In the genomic region with DNA sequence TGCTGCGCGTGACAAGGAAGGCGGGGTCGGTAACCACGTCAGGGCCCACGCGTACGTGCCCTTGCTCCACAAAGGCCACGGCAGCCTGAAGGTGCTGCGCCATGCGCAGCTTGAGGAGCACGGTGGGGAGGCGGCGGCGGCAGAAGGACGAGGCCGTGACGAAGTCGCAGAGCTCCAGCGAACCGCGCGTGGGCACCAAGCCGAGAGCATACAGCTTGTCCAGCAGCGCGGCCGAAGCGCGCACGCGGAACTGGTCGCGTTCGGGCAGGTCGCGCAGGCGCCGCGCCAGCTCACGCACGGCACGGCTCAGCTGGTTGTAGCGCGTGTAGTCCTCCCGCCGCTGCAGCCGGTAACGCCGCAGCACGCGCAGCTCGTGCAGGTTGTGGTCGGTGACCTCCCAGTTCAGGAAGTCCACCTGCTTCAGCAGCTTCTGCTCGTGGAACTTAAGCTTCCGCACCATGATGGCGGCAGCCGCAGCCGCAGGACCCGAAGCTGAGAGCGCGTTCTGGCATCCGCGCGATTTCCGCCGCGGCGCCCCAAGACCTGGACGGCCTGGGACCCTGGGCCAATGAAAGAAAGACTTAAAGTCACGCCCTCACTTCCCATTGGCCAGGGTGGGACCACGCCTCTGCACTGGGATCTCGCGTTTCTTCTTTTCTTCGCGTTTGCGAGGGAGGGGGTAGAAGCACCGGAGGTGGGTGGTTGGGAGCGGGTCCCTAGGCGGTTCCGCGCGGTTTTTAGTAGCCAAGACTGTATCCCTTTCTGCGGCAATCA, we compare ENCODE assay signal across 8 cellular contexts. TPM values are rescaled to one million over a fixed set of nuclear protein-coding genes. Genes with fewer than 3 reads are reported as not detected.
DNase-seq lines count a peak whose midpoint lies in the region; ATAC-seq and TF ChIP-seq lines count a peak whose summit lies in the region.

A gene with protein sequence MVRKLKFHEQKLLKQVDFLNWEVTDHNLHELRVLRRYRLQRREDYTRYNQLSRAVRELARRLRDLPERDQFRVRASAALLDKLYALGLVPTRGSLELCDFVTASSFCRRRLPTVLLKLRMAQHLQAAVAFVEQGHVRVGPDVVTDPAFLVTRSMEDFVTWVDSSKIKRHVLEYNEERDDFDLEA (minus strand): TSS at position 516 of the 774 bp plus-strand sequence. CDS start 56 bp downstream, at position 460.

- H3K4me3 ChIP-seq in NB4 (ENCODE audit: low read depth, low read length) (peak within 1 kb of the TSS; percentile 84), SK-N-MC (peak within 1 kb of the TSS; percentile 91), gastroesophageal sphincter (peak within 1 kb of the TSS; percentile 64 to 78)

- TF ChIP-seq CTCF in HFFc6 (IDR thresholded peaks at IDR 0.05) (no peak; the same call in 1 of the 2 replicates), NB4 (IDR thresholded peaks at IDR 0.05; ENCODE audit: low read depth, low read length) (no peak), gastroesophageal sphincter (IDR thresholded peaks at IDR 0.05) (no peak)

- H3K9me3 ChIP-seq in SK-N-MC (ENCODE audit: low read depth, low read length) (no peaks in the 10 kb centered on the region), gastroesophageal sphincter (no peaks in the 10 kb centered on the region)

- no peak for TF ChIP-seq EP300 in gastroesophageal sphincter (IDR thresholded peaks at IDR 0.05)

- peaks cover 2% of the 10 kb centered on the region; the same call in 1 of the 2 replicates for H3K27me3 Mint-ChIP-seq in HFFc6 (ENCODE audit: insufficient read depth)
- peaks cover 12% of the 10 kb centered on the region for H3K27me3 Mint-ChIP-seq in activated naive CD4-positive, alpha-beta T cell treated with anti-CD3 and anti-CD28 coated beads, Interleukin-2, amount 10 ng/mL, durations not matched to agents 7 days and 5 days

- H3K36me3 ChIP-seq in SK-N-MC (ENCODE audit: insufficient read depth, low read length), result peaks cover 4% of the 10 kb centered on the region; the same call in 1 of the 2 replicates
- peaks cover 0 to 6% of the 10 kb centered on the region in 2 donors for H3K36me3 ChIP-seq in gastroesophageal sphincter

- H3K27ac Mint-ChIP-seq in HFFc6, result peak within 1 kb of the TSS; percentile 93
- H3K27ac Mint-ChIP-seq in activated naive CD4-positive, alpha-beta T cell treated with anti-CD3 and anti-CD28 coated beads, Interleukin-2, amount 10 ng/mL, durations not matched to agents 7 days and 5 days, result peak within 1 kb of the TSS; percentile 96

- WGBS in gastroesophageal sphincter (ENCODE audit: low coverage in 1 of 2), 2 donors, result 0% methylated on average over 6 of the region's 83 CpGs; no CpG with 5 or more reads in 1 of the 2 donors

- peak; percentile 97 for ATAC-seq in gastroesophageal sphincter

- H3K27ac ChIP-seq in SK-N-MC (peak within 1 kb of the TSS; percentile 81), gastroesophageal sphincter (peak within 1 kb of the TSS; percentile 85 to 94 (median 91))

- peaks cover 7% of the 10 kb centered on the region for H3K36me3 Mint-ChIP-seq in HFFc6 (ENCODE audit: low read depth)
- peaks cover 25% of the 10 kb centered on the region for H3K36me3 Mint-ChIP-seq in activated naive CD4-positive, alpha-beta T cell treated with anti-CD3 and anti-CD28 coated beads, Interleukin-2, amount 10 ng/mL, durations not matched to agents 7 days and 5 days

- peak; percentile 88 for DNase-seq in GM04503 (ENCODE audit: low read depth)
- peak; percentile 94 for DNase-seq in HFFc6
- DNase-seq in NB4 (ENCODE audit: low read depth), result peak; percentile 100
- peak; percentile 90 for DNase-seq in SK-N-MC (ENCODE audit: low read depth, low spot score)
- peak; percentile 97 for DNase-seq in activated naive CD4-positive, alpha-beta T cell treated with anti-CD3 and anti-CD28 coated beads, Interleukin-2, amount 10 ng/mL, durations not matched to agents 7 days and 5 days
- DNase-seq in non-pigmented ciliary epithelial cell (ENCODE audit: low read depth), result peak; percentile 83
- peak; percentile 99 for DNase-seq in superior temporal gyrus (ENCODE audit: extremely low spot score)

- peaks cover 60% of the 10 kb centered on the region for H3K4me1 Mint-ChIP-seq in HFFc6 (ENCODE audit: low read depth)
- H3K4me1 Mint-ChIP-seq in activated naive CD4-positive, alpha-beta T cell treated with anti-CD3 and anti-CD28 coated beads, Interleukin-2, amount 10 ng/mL, durations not matched to agents 7 days and 5 days, result peaks cover 46% of the 10 kb centered on the region

- H3K4me1 ChIP-seq in gastroesophageal sphincter, result peaks cover 2 to 45% (median 16%) of the 10 kb centered on the region in 3 donors

- TF ChIP-seq POLR2A in NB4 (IDR thresholded peaks at IDR 0.05; ENCODE audit: extremely low read depth, insufficient read length) (peak; percentile 99), gastroesophageal sphincter (IDR thresholded peaks at IDR 0.05) (peak; percentile 90 to 92)

- H3K27me3 ChIP-seq in gastroesophageal sphincter, result no peaks in the 10 kb centered on the region

- CTCF ChIA-PET in activated naive CD4-positive, alpha-beta T cell treated with anti-CD3 and anti-CD28 coated beads, Interleukin-2, amount 10 ng/mL, durations not matched to agents 7 days and 5 days (lab: Charles Lee), result interaction anchor here (0.6 to 6.2 kb wide), 14 partner anchors 10 to 271 kb away, joined by 3 to 61 read pairs (median 6); partner anchors contain the start of genes MAN2C1, PTPN9 and SNUPN

- H3K9me3 Mint-ChIP-seq in HFFc6, result no peaks in the 10 kb centered on the region
- no peaks in the 10 kb centered on the region for H3K9me3 Mint-ChIP-seq in activated naive CD4-positive, alpha-beta T cell treated with anti-CD3 and anti-CD28 coated beads, Interleukin-2, amount 10 ng/mL, durations not matched to agents 7 days and 5 days

- H3K4me3 Mint-ChIP-seq in HFFc6, result peak within 1 kb of the TSS; percentile 89
- peak within 1 kb of the TSS; percentile 96 for H3K4me3 Mint-ChIP-seq in activated naive CD4-positive, alpha-beta T cell treated with anti-CD3 and anti-CD28 coated beads, Interleukin-2, amount 10 ng/mL, durations not matched to agents 7 days and 5 days

- peak within 1 kb of the TSS; percentile 89 for H3K9ac ChIP-seq in SK-N-MC (ENCODE audit: insufficient read length)

RNA-seq across cellular contexts. Expression of the gene that starts here (rescaled TPM):
- total RNA-seq in HFFc6 (2021; fragmentation: NEBNext Ultra II Directional; extraction: Animal tissue kit (Norgen Biotek cat#: 25700)), result 10 to 100 TPM; 55.1 to 62.9 (median 58.7) TPM
- 10 to 100 TPM; 72.8 to 94.9 (median 85.5) TPM for total RNA-seq in gastroesophageal sphincter

Comparison
In these comparisons a context has a peak if more than half of its experiments do, and no peak if none do; other contexts are left out.
1. Peak in every context shown above with its lines: DNase-seq, ATAC-seq, H3K4me3 ChIP-seq and H3K27ac ChIP-seq.